ENCODE assay signal across 13 cellular contexts in genomic region chr13:112703449-112703848, GRCh38.
"Had no signal": no experiment of that assay in that cellular context is flagged by ENCODE, and none has a peak within 500 bp of the region (broad histone marks: within the 10 kb centered on the region; RNA-seq: fewer than 3 reads in every experiment).

No MANE protein-coding gene starts in this region.

- H3K27ac ChIP-seq: breast epithelium had no signal

- H3K27ac Mint-ChIP-seq: activated CD4-positive, alpha-beta memory T cell treated with anti-CD3 and anti-CD28 coated beads for 36 hours; activated naive CD8-positive, alpha-beta T cell treated with anti-CD3 and anti-CD28 coated beads, Interleukin-2, amount 10 ng/mL, durations not matched to agents 7 days and 5 days; stimulated activated effector memory CD8-positive, alpha-beta T cell treated with anti-CD3 and anti-CD28 coated beads, Interleukin-12 subunit alpha, Interleukin-12 subunit beta, amount 100 ng/mL, for 72 hours had no signal

- DNase-seq: activated CD4-positive, alpha-beta memory T cell treated with anti-CD3 and anti-CD28 coated beads for 36 hours; activated CD4-positive, alpha-beta T cell treated with anti-CD3 and anti-CD28 coated beads for 1 hour; activated gamma-delta T cell; activated naive CD8-positive, alpha-beta T cell treated with anti-CD3 and anti-CD28 coated beads, Interleukin-2, amount 10 ng/mL, durations not matched to agents 7 days and 5 days; activated T-cell treated with anti-CD3 and anti-CD28 coated beads, Interleukin-2, amount 50 U/mL, for 4 hours; hypothalamus; right cardiac atrium; T-helper 2 cell had no signal

- H3K4me3 ChIP-seq: breast epithelium, gastroesophageal sphincter, tibial nerve had no signal

- ATAC-seq: gastroesophageal sphincter; left lobe of liver; right cardiac atrium; stimulated activated effector memory CD8-positive, alpha-beta T cell treated with anti-CD3 and anti-CD28 coated beads, Interleukin-12 subunit alpha, Interleukin-12 subunit beta, amount 100 ng/mL, for 72 hours had no signal

- H3K4me3 Mint-ChIP-seq: activated CD4-positive, alpha-beta memory T cell treated with anti-CD3 and anti-CD28 coated beads for 36 hours; activated naive CD8-positive, alpha-beta T cell treated with anti-CD3 and anti-CD28 coated beads, Interleukin-2, amount 10 ng/mL, durations not matched to agents 7 days and 5 days; activated T-cell treated with anti-CD3 and anti-CD28 coated beads, Interleukin-2, amount 50 U/mL, for 4 hours; stimulated activated effector memory CD8-positive, alpha-beta T cell treated with anti-CD3 and anti-CD28 coated beads, Interleukin-12 subunit alpha, Interleukin-12 subunit beta, amount 100 ng/mL, for 72 hours had no signal

- H3K27me3 ChIP-seq: breast epithelium, gastroesophageal sphincter, tibial nerve had no signal

- H3K9me3 ChIP-seq: breast epithelium, gastroesophageal sphincter, tibial nerve had no signal

- H3K9me3 Mint-ChIP-seq: activated CD4-positive, alpha-beta memory T cell treated with anti-CD3 and anti-CD28 coated beads for 36 hours; activated naive CD8-positive, alpha-beta T cell treated with anti-CD3 and anti-CD28 coated beads, Interleukin-2, amount 10 ng/mL, durations not matched to agents 7 days and 5 days; activated T-cell treated with anti-CD3 and anti-CD28 coated beads, Interleukin-2, amount 50 U/mL, for 4 hours; stimulated activated effector memory CD8-positive, alpha-beta T cell treated with anti-CD3 and anti-CD28 coated beads, Interleukin-12 subunit alpha, Interleukin-12 subunit beta, amount 100 ng/mL, for 72 hours had no signal

- H3K4me1 ChIP-seq: breast epithelium had no signal

- H3K36me3 ChIP-seq: breast epithelium, gastroesophageal sphincter had no signal

- H3K27me3 Mint-ChIP-seq: activated CD4-positive, alpha-beta memory T cell treated with anti-CD3 and anti-CD28 coated beads for 36 hours; activated naive CD8-positive, alpha-beta T cell treated with anti-CD3 and anti-CD28 coated beads, Interleukin-2, amount 10 ng/mL, durations not matched to agents 7 days and 5 days had no signal

- H3K36me3 Mint-ChIP-seq: activated CD4-positive, alpha-beta memory T cell treated with anti-CD3 and anti-CD28 coated beads for 36 hours; activated naive CD8-positive, alpha-beta T cell treated with anti-CD3 and anti-CD28 coated beads, Interleukin-2, amount 10 ng/mL, durations not matched to agents 7 days and 5 days; stimulated activated effector memory CD8-positive, alpha-beta T cell treated with anti-CD3 and anti-CD28 coated beads, Interleukin-12 subunit alpha, Interleukin-12 subunit beta, amount 100 ng/mL, for 72 hours had no signal
